Comparison of ENCODE assay signal across 26 cellular contexts in genomic region chr5:4797445-4797844, GRCh38.
"Had no signal": no experiment of that assay in that cellular context is flagged by ENCODE, and none has a peak within 500 bp of the region (broad histone marks: within the 10 kb centered on the region; RNA-seq: fewer than 3 reads in every experiment).

No MANE protein-coding gene starts in this region.

- H3K27ac ChIP-seq: colonic mucosa, coronary artery, dorsolateral prefrontal cortex, epithelial cell of prostate, esophagus muscularis mucosa, esophagus squamous epithelium, foreskin keratinocyte, gastrocnemius medialis, gastroesophageal sphincter, heart left ventricle, heart right ventricle, hepatocyte had no signal

- H3K4me2 ChIP-seq: hepatocyte had no signal

- H3K4me3 ChIP-seq: colonic mucosa, coronary artery, dorsolateral prefrontal cortex, esophagus muscularis mucosa, esophagus squamous epithelium, gastrocnemius medialis, gastroesophageal sphincter, heart left ventricle, heart right ventricle, hepatocyte had no signal

- ATAC-seq: effector memory CD8-positive, alpha-beta T cell; esophagus mucosa; foreskin keratinocyte; gastrocnemius medialis; gastroesophageal sphincter; heart left ventricle; heart right ventricle had no signal

- H3K4me1 ChIP-seq: colonic mucosa, esophagus muscularis mucosa, esophagus squamous epithelium, foreskin keratinocyte, gastrocnemius medialis, gastroesophageal sphincter, heart left ventricle, heart right ventricle had no signal

- H3K27ac Mint-ChIP-seq: dendritic cell treated with granulocyte-macrophage colony-stimulating factor and Interleukin-4, amounts not matched to agents 40 ng/mL and 50 ng/mL, for 4 days; effector memory CD8-positive, alpha-beta T cell had no signal

- H3K4me3 Mint-ChIP-seq: dendritic cell treated with granulocyte-macrophage colony-stimulating factor and Interleukin-4, amounts not matched to agents 40 ng/mL and 50 ng/mL, for 4 days; effector memory CD8-positive, alpha-beta T cell had no signal

- H2AFZ ChIP-seq: hepatocyte had no signal

- H3K27me3 Mint-ChIP-seq: dendritic cell treated with granulocyte-macrophage colony-stimulating factor and Interleukin-4, amounts not matched to agents 40 ng/mL and 50 ng/mL, for 4 days; effector memory CD8-positive, alpha-beta T cell had no signal

- H3K9me3 Mint-ChIP-seq: dendritic cell treated with granulocyte-macrophage colony-stimulating factor and Interleukin-4, amounts not matched to agents 40 ng/mL and 50 ng/mL, for 4 days had no signal

- H3K36me3 ChIP-seq: colonic mucosa, esophagus muscularis mucosa, esophagus squamous epithelium, gastrocnemius medialis, gastroesophageal sphincter, heart left ventricle, heart right ventricle had no signal

- DNase-seq: colonic mucosa; cortex of kidney; dermis blood vessel endothelial cell; dorsolateral prefrontal cortex; effector CD4-positive, alpha-beta T cell; effector CD8-positive, alpha-beta T cell; effector memory CD4-positive, alpha-beta T cell; effector memory CD8-positive, alpha-beta T cell; erythroblast; esophagus squamous epithelium; foreskin fibroblast; foreskin keratinocyte; foreskin melanocyte; gastrocnemius medialis; glutamatergic neuron; head of caudate nucleus; heart left ventricle; heart right ventricle; hippocampal formation had no signal

- H3K9me3 ChIP-seq: colonic mucosa, esophagus muscularis mucosa, esophagus squamous epithelium, gastrocnemius medialis, gastroesophageal sphincter, heart left ventricle, heart right ventricle had no signal

- H3K27me3 ChIP-seq: colonic mucosa, dorsolateral prefrontal cortex, esophagus muscularis mucosa, esophagus squamous epithelium, foreskin keratinocyte, gastrocnemius medialis, gastroesophageal sphincter, heart left ventricle, heart right ventricle, hepatocyte had no signal

- H3K79me2 ChIP-seq: hepatocyte had no signal
